ENCODE assay signal across 1 cellular context in the genomic region with DNA sequence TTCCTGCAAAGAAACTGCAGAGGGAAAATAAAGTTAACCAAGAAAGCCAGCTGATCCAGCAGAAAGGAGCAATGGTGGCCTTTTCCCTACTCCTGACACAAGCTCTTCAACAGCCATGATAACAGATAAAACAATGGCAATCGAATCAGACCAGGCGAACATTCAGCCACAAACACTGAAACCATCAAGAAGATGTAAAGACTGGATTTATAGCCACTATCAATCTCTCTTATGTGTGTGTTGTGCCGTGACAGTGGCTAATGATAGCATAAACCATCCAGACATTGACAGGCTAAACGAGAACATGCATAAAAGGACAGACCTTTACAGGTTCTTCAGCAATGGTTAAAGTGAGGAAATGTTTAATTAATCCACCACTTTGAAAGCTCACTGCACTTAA.
TF ChIP-seq lines count a peak whose summit lies in the region.

No MANE protein-coding gene starts in this region.

TF ChIP-seq in IMR-90, 13 proteins besides CTCF, POLR2A, EP300 and RAD21 (continued from another document):
- no peak for TF ChIP-seq ELK1 (IDR thresholded peaks at IDR 0.05; ENCODE audit: borderline replicate concordance, low read depth, low read length)
- TF ChIP-seq FOS (IDR thresholded peaks at IDR 0.05; ENCODE audit: low read depth, low read length): no peak
- TF ChIP-seq MXI1 (IDR thresholded peaks at IDR 0.05; ENCODE audit: borderline replicate concordance, low read depth, low read length): no peak
- no peak for TF ChIP-seq MAZ (IDR thresholded peaks at IDR 0.05; ENCODE audit: borderline replicate concordance, low read depth, low read length)
